ENCODE assay signal across 23 cellular contexts in the genomic region with DNA sequence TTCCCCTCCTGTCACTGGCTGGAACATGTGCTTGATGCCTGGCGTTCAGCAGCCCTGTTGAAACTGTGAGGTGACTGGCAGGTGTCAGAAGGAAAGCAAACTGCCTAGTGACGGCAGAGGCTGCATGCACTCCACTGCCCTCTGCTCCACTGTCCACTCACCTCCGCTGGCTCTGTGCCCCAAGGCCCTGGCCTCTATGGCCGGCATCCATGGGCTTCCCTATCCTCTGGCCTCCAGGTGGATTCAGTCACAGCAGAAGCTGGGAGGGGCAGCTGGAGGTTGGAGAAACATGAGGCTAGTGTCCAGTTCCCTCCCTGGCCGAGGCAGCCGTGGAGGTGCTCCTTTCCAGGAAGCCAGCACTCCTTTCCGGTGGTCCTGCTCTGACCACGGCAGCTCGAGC. TPM values are rescaled to one million over a fixed set of nuclear protein-coding genes. Genes with fewer than 3 reads are reported as not detected.
DNase-seq lines count a peak whose midpoint lies in the region; ATAC-seq, FAIRE-seq and TF ChIP-seq lines count a peak whose summit lies in the region.
"Had no signal": no experiment of that assay in that cellular context is flagged by ENCODE, and none has a peak within 500 bp of the region (broad histone marks: within the 10 kb centered on the region; RNA-seq: fewer than 3 reads in every experiment).

No MANE protein-coding gene starts in this region.

- ATAC-seq in HepG2 (no peak), left lobe of liver (peak; percentile 71), upper lobe of right lung (no peak), gastroesophageal sphincter (no peak), HG02852 (IDR thresholded peaks at IDR 0.05; ENCODE audit: unreplicated experiment) (no peak)
- ATAC-seq: GM12878, HCT116 had no signal

- TF ChIP-seq EP300 in HepG2 (IDR thresholded peaks at IDR 0.05; ENCODE audit: low read depth in 2 of 2, low read length in 2 of 2) (no peak), HepG2 (CRISPR knock-in tag; IDR thresholded peaks at IDR 0.05; ENCODE audit: borderline replicate concordance) (no peak), gastroesophageal sphincter (IDR thresholded peaks at IDR 0.05) (no peak)

- no peak overlapping the region for H2AK5ac ChIP-seq in neuronal stem cell (ENCODE audit: low read depth, low read length)

- no peak overlapping the region for H3K4ac ChIP-seq in neuronal stem cell (ENCODE audit: low read length)

- intact Hi-C loops in HepG2 (cut with micrococcal nuclease; ENCODE audit: unreplicated experiment) (no loop called here), upper lobe of right lung (cut with DNase I) (no loop called here)

- H3K36me3 ChIP-seq in liver (ENCODE audit: control insufficient read depth in 4 of 4, insufficient read depth in 3 of 4, low read depth in 1 of 4, low read length in 3 of 4) (no peaks in the 10 kb centered on the region), HepG2 (replicated peaks in 1 of 2; ENCODE audit: control insufficient read depth in 1 of 2, insufficient read depth in 2 of 2, low read length in 2 of 2) (no peaks in the 10 kb centered on the region), neuronal stem cell (replicated peaks in 1 of 2; ENCODE audit: control insufficient read depth in 2 of 2, insufficient read depth in 2 of 2, low read length in 2 of 2) (no peaks in the 10 kb centered on the region), upper lobe of right lung (no peaks in the 10 kb centered on the region), WERI-Rb-1 (no peaks in the 10 kb centered on the region), gastroesophageal sphincter (no peaks in the 10 kb centered on the region)
- H3K36me3 ChIP-seq: BLaER1 had no signal

- H4K91ac ChIP-seq in neuronal stem cell (ENCODE audit: low read depth, low read length, poor library complexity) = no peak overlapping the region

- no peak overlapping the region for H3K9ac ChIP-seq in liver (ENCODE audit: low read depth in 1 of 2, low read length in 2 of 2)
- no peak overlapping the region for H3K9ac ChIP-seq in HepG2 (ENCODE audit: insufficient read depth, low read depth, low read length)
- no peak overlapping the region for H3K9ac ChIP-seq in neuronal stem cell (ENCODE audit: low read depth, low read length, poor library complexity)
- H3K9ac ChIP-seq: BLaER1, GM23248 had no signal

- peak overlapping the region; percentile 46 for H3K23ac ChIP-seq in neuronal stem cell (ENCODE audit: low read depth, low read length, poor library complexity)

- TF ChIP-seq CTCF in liver (IDR thresholded peaks at IDR 0.05; ENCODE audit: low read depth, low read length, missing input control) (no peak), HepG2 (CRISPR knock-in tag; IDR thresholded peaks at IDR 0.05) (no peak), upper lobe of right lung (IDR thresholded peaks at IDR 0.05) (no peak), WERI-Rb-1 (IDR thresholded peaks at IDR 0.05; ENCODE audit: low read depth, low read length) (no peak), gastroesophageal sphincter (IDR thresholded peaks at IDR 0.05) (no peak)

- no peak overlapping the region for H3K4me2 ChIP-seq in HepG2 (ENCODE audit: low read depth, low read length)
- no peak overlapping the region for H3K4me2 ChIP-seq in neuronal stem cell (ENCODE audit: insufficient read depth, low read length, poor library complexity, severe bottlenecking)
- H3K4me2 ChIP-seq: BLaER1 had no signal

- DNase-seq in HepG2 (ENCODE audit: low spot score) (no peak), left lobe of liver (ENCODE audit: low spot score) (peak; percentile 95), neuronal stem cell (ENCODE audit: low spot score) (no peak), upper lobe of right lung (peak; percentile 54), WERI-Rb-1 (no peak)
- DNase-seq: CD4-positive, CD25-positive, alpha-beta regulatory T cell; CD8-positive, alpha-beta memory T cell; DMS 273 treated with DMSO at 0.1 percent for 48 hours; DMS79; EL; GDM1; GM23248; H9 had no signal

- no peak overlapping the region for H2BK15ac ChIP-seq in neuronal stem cell (ENCODE audit: low read length)

- no peak overlapping the region for H2BK12ac ChIP-seq in neuronal stem cell (ENCODE audit: low read length)

- CTCF ChIA-PET in HepG2 (lab: Yijun Ruan, JAX; ENCODE audit: low intra/inter-chr PET ratio, low total read pairs) = no interaction called here

- H3K27ac ChIP-seq in liver (ENCODE audit: low read depth in 1 of 2, low read length in 2 of 2) = no peak overlapping the region
- no peak overlapping the region for H3K27ac ChIP-seq in HepG2 (ENCODE audit: extremely low read length, insufficient read depth, low read length)
- no peak overlapping the region for H3K27ac ChIP-seq in neuronal stem cell (replicated peaks; ENCODE audit: low read length)
- no peak overlapping the region for H3K27ac ChIP-seq in upper lobe of right lung
- H3K27ac ChIP-seq in WERI-Rb-1 = no peak overlapping the region
- H3K27ac ChIP-seq in gastroesophageal sphincter = no peak overlapping the region
- H3K27ac ChIP-seq: 22Rv1, BLaER1, GM23248 had no signal

- H2AFZ ChIP-seq in HepG2 (ENCODE audit: low read length) (no peak overlapping the region), neuronal stem cell (ENCODE audit: low read length) (no peak overlapping the region)
- H2AFZ ChIP-seq: GM23248 had no signal

- TF ChIP-seq POLR2A in HepG2 (IDR thresholded peaks at IDR 0.05; ENCODE audit: insufficient read depth in 1 of 2, low read depth in 2 of 2, low read length in 2 of 2) (no peak), gastroesophageal sphincter (IDR thresholded peaks at IDR 0.05) (no peak)

- POLR2A ChIA-PET in HepG2 (lab: Yijun Ruan, JAX) = no interaction called here

- H3K27me3 ChIP-seq in liver (ENCODE audit: control insufficient read depth in 4 of 4, insufficient read depth in 4 of 4, low read length in 3 of 4) (no peaks in the 10 kb centered on the region), HepG2 (ENCODE audit: control insufficient read depth in 1 of 2, insufficient read depth in 2 of 2, low read length in 2 of 2) (peaks cover 0 to 34% of the 10 kb centered on the region in 2 experiments), neuronal stem cell (ENCODE audit: control insufficient read depth in 3 of 3, insufficient read depth in 3 of 3, low read depth in 1 of 3, low read length in 3 of 3) (peaks cover 0 to 12% (median 0%) of the 10 kb centered on the region in 3 experiments), upper lobe of right lung (peaks cover 6% of the 10 kb centered on the region), WERI-Rb-1 (ENCODE audit: insufficient read depth, low read depth, severe bottlenecking) (no peaks in the 10 kb centered on the region), gastroesophageal sphincter (peaks cover 47% of the 10 kb centered on the region)
- H3K27me3 ChIP-seq: BLaER1 had no signal

- H2BK120ac ChIP-seq in neuronal stem cell (ENCODE audit: low read depth, low read length) = no peak overlapping the region

- H3K9me3 ChIP-seq in liver (ENCODE audit: control insufficient read depth in 4 of 4, low read length in 3 of 4) = no peaks in the 10 kb centered on the region
- no peaks in the 10 kb centered on the region for H3K9me3 ChIP-seq in HepG2 (ENCODE audit: low read length)
- peaks cover 0 to 4% of the 10 kb centered on the region in 2 donors for H3K9me3 ChIP-seq in neuronal stem cell (replicated peaks in 1 of 2; ENCODE audit: control insufficient read depth in 2 of 2, insufficient read depth in 1 of 2, low read depth in 1 of 2, low read length in 2 of 2)
- no peaks in the 10 kb centered on the region for H3K9me3 ChIP-seq in upper lobe of right lung
- no peaks in the 10 kb centered on the region for H3K9me3 ChIP-seq in WERI-Rb-1 (ENCODE audit: severe bottlenecking)
- H3K9me3 ChIP-seq in gastroesophageal sphincter = no peaks in the 10 kb centered on the region
- H3K9me3 ChIP-seq: BLaER1 had no signal

- FAIRE-seq in HepG2 (lab: Jason Lieb, UNC) = no peak
- FAIRE-seq: A204.1, D721Med, GM12878, GM19239 had no signal

- no peak overlapping the region for H3K4me3 ChIP-seq in liver (ENCODE audit: low read depth in 1 of 3, low read length in 3 of 3)
- no peak overlapping the region for H3K4me3 ChIP-seq in HepG2 (replicated peaks in 1 of 3; ENCODE audit: insufficient read depth in 1 of 3, low read depth in 2 of 3, low read length in 3 of 3)
- no peak overlapping the region for H3K4me3 ChIP-seq in neuronal stem cell (ENCODE audit: low read length in 2 of 2)
- no peak overlapping the region for H3K4me3 ChIP-seq in upper lobe of right lung
- no peak overlapping the region for H3K4me3 ChIP-seq in WERI-Rb-1 (ENCODE audit: low read depth, low read length)
- H3K4me3 ChIP-seq in gastroesophageal sphincter = no peak overlapping the region
- H3K4me3 ChIP-seq: BLaER1, GM12878, GM23248 had no signal

- peak overlapping the region; percentile 7 for H3K18ac ChIP-seq in neuronal stem cell (ENCODE audit: low read length)

- H3K4me1 ChIP-seq in liver (ENCODE audit: control insufficient read depth in 4 of 4, insufficient read depth in 4 of 4, low read length in 3 of 4) = peaks cover 2 to 17% (median 7%) of the 10 kb centered on the region in 4 donors
- H3K4me1 ChIP-seq in HepG2 (ENCODE audit: insufficient read depth, low read length) = 0 out of 2 replicates have a peak, but pooled peaks cover 9% of the 10 kb centered on the region
- H3K4me1 ChIP-seq in neuronal stem cell (ENCODE audit: control insufficient read depth in 2 of 2, insufficient read depth in 1 of 2, low read depth in 1 of 2, low read length in 2 of 2) = peaks cover 0 to 2% of the 10 kb centered on the region in 2 donors
- H3K4me1 ChIP-seq in upper lobe of right lung = no peaks in the 10 kb centered on the region
- no peaks in the 10 kb centered on the region for H3K4me1 ChIP-seq in gastroesophageal sphincter

- in situ Hi-C loops in HepG2 (cut with HindIII; ENCODE audit: extremely low pct_ligation_motif_present, low pct_unique_long_range_greater_than_20kb) = no loop called here

- no peaks in the 10 kb centered on the region for H4K20me1 ChIP-seq in HepG2 (ENCODE audit: insufficient read depth, low read length)
- H4K20me1 ChIP-seq: BLaER1 had no signal

- TF ChIP-seq RAD21 in liver (IDR thresholded peaks at IDR 0.05) (peak in 1 of 2 donors; percentile 54), HepG2 (CRISPR knock-in tag; IDR thresholded peaks at IDR 0.05) (no peak)

- no TSS peak for BruUV-seq in HepG2 (replicated peaks; lab: Mats Ljungman, UMichigan)

- no peak overlapping the region for H2BK5ac ChIP-seq in neuronal stem cell (ENCODE audit: low read length)

- 69% methylated on average over 9 of the region's 9 CpGs for WGBS in liver
- WGBS in HepG2 (ENCODE audit: low lambda C conversion rate) = 67% methylated on average over 3 of the region's 9 CpGs
- WGBS in neuronal stem cell (ENCODE audit: extremely low coverage in 2 of 2, insufficient read length in 2 of 2, insufficient replicate concordance in 1 of 2), 2 donors = no CpG with 5 or more reads among the region's 9 CpGs
- 74 to 80% methylated on average over 2 to 7 of the region's 9 CpGs for WGBS in gastroesophageal sphincter (ENCODE audit: low coverage in 1 of 2), 2 donors

- H3K14ac ChIP-seq in neuronal stem cell (ENCODE audit: low read length) = no peak overlapping the region

- no peaks in the 10 kb centered on the region for H3K79me1 ChIP-seq in neuronal stem cell (ENCODE audit: low read depth, low read length)

- H3K79me2 ChIP-seq in HepG2 (ENCODE audit: insufficient read depth, low read length) = no peaks in the 10 kb centered on the region

- no peak overlapping the region for H4K8ac ChIP-seq in neuronal stem cell (ENCODE audit: low read depth, low read length)

RNA-seq across cellular contexts. Expression of gene INSIG1, which starts 31.2 kb away (rescaled TPM):
- 100 to 1,000 TPM; 118 to 204 TPM for total RNA-seq in liver
- 100 to 1,000 TPM; 182 to 219 TPM for polyA plus RNA-seq in liver
- total RNA-seq in HepG2 (2016; rRNA removed; fragmentation: Illumina TruSeq; extraction: Trizol) = 0.11 and 0.20 TPM in 2 replicates
- 0.26 TPM in 1 of 2 replicates, not detected in the other for total RNA-seq in HepG2 (2016; cell fraction: cytosol; rRNA removed; fragmentation: Illumina TruSeq; extraction: Trizol; ENCODE audit: low read depth)
- 0.09 and 0.13 TPM in 2 replicates for total RNA-seq in HepG2 (2016; cell fraction: insoluble cytoplasmic fraction; rRNA removed; fragmentation: Illumina TruSeq; extraction: Trizol)
- 0.09 and 0.48 TPM in 2 replicates for total RNA-seq in HepG2 (2016; cell fraction: membrane; rRNA removed; fragmentation: Illumina TruSeq; extraction: Trizol)
- not detected in 2 replicates for total RNA-seq in HepG2 (2016; cell fraction: nucleus; rRNA removed; fragmentation: Illumina TruSeq; extraction: Trizol)
- polyA plus RNA-seq in HepG2 (2011; rRNA removed) = 0.07 and 0.16 TPM in 2 replicates
- 0.10 and 0.17 TPM in 2 replicates for polyA plus RNA-seq in HepG2 (2011; cell fraction: cytosol; rRNA removed)
- polyA plus RNA-seq in HepG2 (2011; cell fraction: nucleus; rRNA removed) = 0.10 and 0.23 TPM in 2 replicates
- polyA plus RNA-seq in HepG2 (2012) = 0.08 and 0.17 TPM in 2 replicates
- 0.03 TPM in 1 of 2 replicates, not detected in the other for polyA plus RNA-seq in HepG2 (2016; cell fraction: cytosol; fragmentation: Illumina TruSeq; extraction: Trizol; ENCODE audit: low read depth)
- 0.10 TPM in 1 of 2 replicates, not detected in the other for polyA plus RNA-seq in HepG2 (2016; cell fraction: insoluble cytoplasmic fraction; fragmentation: Illumina TruSeq; extraction: Trizol; ENCODE audit: low read depth)
- 0.13 TPM in 1 of 2 replicates, not detected in the other for polyA plus RNA-seq in HepG2 (2016; cell fraction: membrane; fragmentation: Illumina TruSeq; extraction: Trizol; ENCODE audit: low read depth)
- polyA plus RNA-seq in HepG2 (2016; cell fraction: nucleus; fragmentation: Illumina TruSeq; extraction: Trizol; ENCODE audit: insufficient read depth, low read depth) = 0.25 TPM in 1 of 2 replicates, not detected in the other
- polyA minus RNA-seq in HepG2 (2011; rRNA and poly(A)+ RNA removed; ENCODE audit: low replicate concordance) = 0.60 and 64.4 TPM in 2 replicates
- 0.30 and 0.35 TPM in 2 replicates for polyA minus RNA-seq in HepG2 (2011; cell fraction: cytosol; rRNA and poly(A)+ RNA removed)
- 0.25 and 0.52 TPM in 2 replicates for polyA minus RNA-seq in HepG2 (2011; cell fraction: nucleus; rRNA and poly(A)+ RNA removed)
- total RNA-seq in left lobe of liver = 208 TPM
- polyA plus RNA-seq in neuronal stem cell (2013, experiment 1 of 2) = 183 TPM
- polyA plus RNA-seq in neuronal stem cell (2013, experiment 2 of 2) = 199 TPM
- total RNA-seq in upper lobe of right lung = 90.7 TPM
- 10 to 100 TPM; 18.8 to 52.1 (median 30.7) TPM for total RNA-seq in gastroesophageal sphincter

Comparison
In these comparisons a context has a peak if more than half of its experiments do, and no peak if none do; other contexts are left out.
1. RNA of gene INSIG1, which starts 31.2 kb away (total RNA-seq): 208 TPM in left lobe of liver (single experiment), 118 to 204 TPM in liver, 90.7 TPM in upper lobe of right lung (single experiment) and 18.8 to 52.1 TPM in gastroesophageal sphincter; 0.09 to 0.48 TPM in HepG2; every median in the first group is over 10 times any median in the second.
2. DNase-seq: peak in left lobe of liver (single experiment) and upper lobe of right lung (single experiment); none in HepG2 (single experiment), neuronal stem cell (single experiment) and WERI-Rb-1 (single experiment).